In the genomic region with DNA sequence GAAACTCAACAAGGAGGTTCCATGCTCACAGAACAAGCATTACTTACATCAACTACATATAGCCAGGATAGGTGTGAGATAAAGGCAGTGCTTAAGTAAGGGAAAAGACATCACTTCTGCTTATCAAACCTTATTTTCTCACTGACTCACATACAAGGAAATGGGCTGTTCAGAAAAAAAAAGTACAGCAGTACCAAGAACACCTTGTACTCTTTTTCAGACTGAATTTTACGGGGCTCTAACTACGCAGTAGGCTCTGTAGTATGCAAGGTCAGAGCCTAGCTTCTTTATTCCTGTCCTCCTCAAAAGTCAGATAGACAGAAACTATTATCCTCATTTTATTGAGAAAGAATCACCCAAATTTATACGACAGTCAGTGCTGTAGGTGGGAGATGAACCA, we compare ENCODE assay signal across 23 cellular contexts. TPM values are rescaled to one million over a fixed set of nuclear protein-coding genes. Genes with fewer than 3 reads are reported as not detected.
"Had no signal": no experiment of that assay in that cellular context is flagged by ENCODE, and none has a peak within 500 bp of the region (broad histone marks: within the 10 kb centered on the region; RNA-seq: fewer than 3 reads in every experiment).

No MANE protein-coding gene starts in this region.

- H3K27me3 ChIP-seq: neutrophil, sigmoid colon, thyroid gland had no signal

- H3K9me3 Mint-ChIP-seq: dendritic cell treated with granulocyte-macrophage colony-stimulating factor and Interleukin-4, amounts not matched to agents 40 ng/mL and 50 ng/mL, for 4 days; memory B cell; natural killer cell had no signal

- H3K9me3 ChIP-seq: neutrophil, sigmoid colon, thyroid gland had no signal

- DNase-seq: activated CD4-positive, alpha-beta T cell treated with anti-CD3 and anti-CD28 coated beads for 1 hour; activated CD8-positive, alpha-beta memory T cell treated with anti-CD3 and anti-CD28 coated beads for 24 hours; activated effector memory CD4-positive, alpha-beta T cell treated with anti-CD3 and anti-CD28 coated beads, Interleukin-2, amount 50 U/mL, for 16 hours; activated naive CD4-positive, alpha-beta T cell treated with anti-CD3 and anti-CD28 coated beads, Interleukin-2, amount 50 U/mL, for 16 hours; activated T-cell treated with anti-CD3 and anti-CD28 coated beads, Interleukin-2, amount 50 U/mL, for 48 hours; effector memory CD4-positive, alpha-beta T cell; erythroblast; hypothalamus; islet precursor cell; natural killer cell; stimulated activated naive CD4-positive, alpha-beta T cell; thyroid gland; WERI-Rb-1 had no signal

- FAIRE-seq: frontal cortex had no signal

- H3K4me3 ChIP-seq: sigmoid colon, thyroid gland had no signal

- H3K27ac Mint-ChIP-seq: dendritic cell treated with granulocyte-macrophage colony-stimulating factor and Interleukin-4, amounts not matched to agents 40 ng/mL and 50 ng/mL, for 4 days; memory B cell; natural killer cell had no signal

- H3K27me3 Mint-ChIP-seq: dendritic cell treated with granulocyte-macrophage colony-stimulating factor and Interleukin-4, amounts not matched to agents 40 ng/mL and 50 ng/mL, for 4 days; memory B cell had no signal

- H3K27ac ChIP-seq: neutrophil, parathyroid adenoma, sigmoid colon, thyroid gland, WERI-Rb-1 had no signal

- H2AFZ ChIP-seq: parathyroid adenoma had no signal

- H3K9ac ChIP-seq: parathyroid adenoma had no signal

- ATAC-seq: left ventricle myocardium superior, natural killer cell had no signal

- H3K4me3 Mint-ChIP-seq: dendritic cell treated with granulocyte-macrophage colony-stimulating factor and Interleukin-4, amounts not matched to agents 40 ng/mL and 50 ng/mL, for 4 days; memory B cell; natural killer cell had no signal

RNA-seq across cellular contexts. Expression of a gene that starts 40.8 kb away (rescaled TPM):
- total RNA-seq: frontal cortex; left ventricle myocardium superior; natural killer cell; sigmoid colon; subcutaneous adipose tissue; T-helper 2 cell treated with Interferon-gamma antibody and Interleukin-4, amounts not matched to agents 100 ng/mL and 5 ng/mL, for 36 hours; thyroid gland had no signal
- polyA plus RNA-seq: adipose tissue, sigmoid colon had no signal
